In genomic region chr1:23810818-23811420, GRCh38 we compare ENCODE assay signal across 8 cellular contexts. TPM values are rescaled to one million over a fixed set of nuclear protein-coding genes. Genes with fewer than 3 reads are reported as not detected.
DNase-seq lines count a peak whose midpoint lies in the region; ATAC-seq and TF ChIP-seq lines count a peak whose summit lies in the region.

No MANE protein-coding gene starts in this region.

- peak; percentile 70 for DNase-seq in GM10266 (ENCODE audit: extremely low spot score)
- peak; percentile 36 for DNase-seq in T follicular helper cell (ENCODE audit: low read depth)
- no peak for DNase-seq in breast epithelium (ENCODE audit: low spot score in 2 of 2)
- no peak for DNase-seq in left lobe of liver (ENCODE audit: low spot score)
- DNase-seq in tibial artery = no peak
- no peak for DNase-seq in T1000 (lab: John Stamatoyannopoulos, UW)
- no peak for DNase-seq in 8988T

- intact Hi-C loops in breast epithelium (cut with DNase I; ENCODE audit: low total_unique reads) = no loop called here
- intact Hi-C loops in tibial artery (cut with DNase I; ENCODE audit: low total_unique reads) = loop anchor here (10.0 kb wide), 1 partner anchor 104 kb away; the partner anchor contains the start of gene CNR2

- H3K27ac ChIP-seq in breast epithelium (no peak overlapping the region), tibial artery (no peak overlapping the region)

- H3K9me3 ChIP-seq in breast epithelium (no peaks in the 10 kb centered on the region), tibial artery (no peaks in the 10 kb centered on the region)

- H3K27me3 ChIP-seq in breast epithelium = no peaks in the 10 kb centered on the region
- H3K27me3 ChIP-seq in tibial artery = no peaks in the 10 kb centered on the region

- no peaks in the 10 kb centered on the region for H3K4me1 ChIP-seq in breast epithelium
- H3K4me1 ChIP-seq in tibial artery = no peaks in the 10 kb centered on the region

- TF ChIP-seq POLR2A in breast epithelium (IDR thresholded peaks at IDR 0.05) = no peak

- H3K4me3 ChIP-seq in breast epithelium (no peak overlapping the region), tibial artery (no peak overlapping the region)

- H3K36me3 ChIP-seq in breast epithelium (no peaks in the 10 kb centered on the region), tibial artery (peaks cover 29 to 85% (median 64%) of the 10 kb centered on the region in 3 donors)

- TF ChIP-seq CTCF in GM10266 (IDR thresholded peaks at IDR 0.05; ENCODE audit: control insufficient read depth, insufficient read depth, low read depth, missing control alignments) (peak; percentile 81), breast epithelium (IDR thresholded peaks at IDR 0.05) (peak in 2 of 3 donors; percentile 41 to 50), tibial artery (IDR thresholded peaks at IDR 0.05) (peak; percentile 39 to 51)

- ATAC-seq in HG03196 (IDR thresholded peaks at IDR 0.05; ENCODE audit: unreplicated experiment) = peak; percentile 46
- ATAC-seq in left lobe of liver = peak; percentile 60

RNA-seq across cellular contexts. Expression of gene GALE, which starts 10.4 kb away (rescaled TPM):
- total RNA-seq in breast epithelium (10 to 100 TPM in 2 of 3 donors, 1 to 10 TPM in 1; 9.9 to 31.2 (median 28.2) TPM), left lobe of liver (43.1 TPM)

RNA-seq across cellular contexts. Expression of gene HMGCL, which starts 14.3 kb away (rescaled TPM):
- 10 to 100 TPM; 31.7 to 42.4 (median 39.0) TPM for total RNA-seq in breast epithelium
- total RNA-seq in left lobe of liver = 170 TPM

RNA-seq across cellular contexts. Expression of gene LYPLA2, which starts 20.0 kb away (rescaled TPM):
- total RNA-seq in breast epithelium = 10 to 100 TPM; 31.8 to 52.8 (median 49.5) TPM
- 32.5 TPM for total RNA-seq in left lobe of liver

RNA-seq across cellular contexts. Expression of gene PITHD1, which starts 32.7 kb away (rescaled TPM):
- 10 to 100 TPM; 46.9 to 62.8 (median 60.3) TPM for total RNA-seq in breast epithelium
- 32.9 TPM for total RNA-seq in left lobe of liver

RNA-seq across cellular contexts. Expression of gene FUCA1, which starts 57.2 kb away (rescaled TPM):
- 10 to 100 TPM; 26.9 to 45.3 (median 44.2) TPM for total RNA-seq in breast epithelium
- total RNA-seq in left lobe of liver = 39.0 TPM

Comparison
In these comparisons a context has a peak if more than half of its experiments do, and no peak if none do; other contexts are left out.
1. DNase-seq: peak in GM10266 (single experiment) and T follicular helper cell (single experiment); none in breast epithelium (0 of 2), left lobe of liver (single experiment), tibial artery (0 of 2), T1000 (single experiment) and 8988T (single experiment).
2. Peak in every context shown above with its lines, with median percentiles within 50 percentile points of each other: CTCF ChIP-seq.